Comparison of ENCODE assay signal across 1 cellular context in genomic region chrX:13015536-13016236, GRCh38.
TF ChIP-seq lines count a peak whose summit lies in the region.

No MANE protein-coding gene starts in this region.

TF ChIP-seq in H1, 55 proteins besides CTCF, POLR2A, EP300 and RAD21:
- no peak for TF ChIP-seq POU5F1 (IDR thresholded peaks at IDR 0.05; ENCODE audit: low read depth, low read length)
- no peak for TF ChIP-seq ZNF274 (IDR thresholded peaks at IDR 0.05; ENCODE audit: borderline replicate concordance, extremely low read depth, low read length)
- no peak for TF ChIP-seq TEAD4 (IDR thresholded peaks at IDR 0.05; ENCODE audit: low read depth, low read length)
- TF ChIP-seq SP1 (IDR thresholded peaks at IDR 0.05; ENCODE audit: low read depth, low read length) = no peak
- TF ChIP-seq BACH1 (IDR thresholded peaks at IDR 0.05; ENCODE audit: low read length) = no peak
- TF ChIP-seq KDM5A (IDR thresholded peaks at IDR 0.05; ENCODE audit: low read length) = no peak
- no peak for TF ChIP-seq TCF12 (IDR thresholded peaks at IDR 0.05; ENCODE audit: low read depth, low read length)
- no peak for TF ChIP-seq SRF (IDR thresholded peaks at IDR 0.05; ENCODE audit: low read depth, low read length)
- TF ChIP-seq TAF7 (optimal IDR thresholded peaks at IDR 0.05; ENCODE audit: borderline replicate concordance, low read depth, low read length) = no peak
